8 cellular contexts compared by ENCODE assay signal in genomic region chr2:26846881-26847662, GRCh38. TPM values are rescaled to one million over a fixed set of nuclear protein-coding genes. Genes with fewer than 3 reads are reported as not detected.
A peak's percentile ranks its signal among the peaks of the same experiment; 100 is the strongest.
DNase-seq lines count a peak whose midpoint lies in the region; ATAC-seq and TF ChIP-seq lines count a peak whose summit lies in the region.

No MANE protein-coding gene starts in this region.

- no peaks in the 10 kb centered on the region for H3K9me3 ChIP-seq in testis
- no peaks in the 10 kb centered on the region for H3K9me3 ChIP-seq in thyroid gland

- H3K4me1 Mint-ChIP-seq in activated T-cell treated with anti-CD3 and anti-CD28 coated beads, Interleukin-2, amount 50 U/mL, for 4 hours (ENCODE audit: low read depth) = peaks cover 12% of the 10 kb centered on the region
- H3K4me1 Mint-ChIP-seq in activated B cell treated with CpG ODN at 0.5 μM for 24 hours = peaks cover 20% of the 10 kb centered on the region
- peaks cover 11 to 12% of the 10 kb centered on the region in 2 donors for H3K4me1 Mint-ChIP-seq in immature natural killer cell

- H3K27ac Mint-ChIP-seq in activated B cell treated with CpG ODN at 0.5 μM for 24 hours (no peak overlapping the region), immature natural killer cell (no peak overlapping the region)

- H3K36me3 ChIP-seq in testis (ENCODE audit: low read depth, missing control alignments) (no peaks in the 10 kb centered on the region), thyroid gland (no peaks in the 10 kb centered on the region)

- H3K4me1 ChIP-seq in testis = peaks cover 12% of the 10 kb centered on the region
- peaks cover 29 to 38% of the 10 kb centered on the region in 2 donors for H3K4me1 ChIP-seq in thyroid gland

- H3K27me3 Mint-ChIP-seq in activated T-cell treated with anti-CD3 and anti-CD28 coated beads, Interleukin-2, amount 50 U/mL, for 4 hours (ENCODE audit: low read depth) = peaks cover 56% of the 10 kb centered on the region
- H3K27me3 Mint-ChIP-seq in activated B cell treated with CpG ODN at 0.5 μM for 24 hours = peaks cover 51% of the 10 kb centered on the region
- H3K27me3 Mint-ChIP-seq in immature natural killer cell (ENCODE audit: low read depth in 3 of 3) = peaks cover 13 to 27% (median 23%) of the 10 kb centered on the region in 3 donors

- peak overlapping the region; percentile 56 for H3K4me3 Mint-ChIP-seq in activated T-cell treated with anti-CD3 and anti-CD28 coated beads, Interleukin-2, amount 50 U/mL, for 4 hours
- H3K4me3 Mint-ChIP-seq in activated B cell treated with CpG ODN at 0.5 μM for 24 hours = peak overlapping the region; percentile 77
- peak overlapping the region; percentile 12 to 66 (median 42) for H3K4me3 Mint-ChIP-seq in immature natural killer cell

- no peak for TF ChIP-seq POLR2A in testis (IDR thresholded peaks at IDR 0.05)
- TF ChIP-seq POLR2A in thyroid gland (IDR thresholded peaks at IDR 0.05) = no peak

- H3K27me3 ChIP-seq in testis (no peaks in the 10 kb centered on the region), thyroid gland (peaks cover 59% of the 10 kb centered on the region)

- no peak for DNase-seq in activated T-cell treated with anti-CD3 and anti-CD28 coated beads, Interleukin-2, amount 50 U/mL, for 4 hours
- DNase-seq in activated T-cell treated with anti-CD3 and anti-CD28 coated beads for 4 hours = no peak
- DNase-seq in activated B cell treated with CpG ODN at 0.5 μM for 24 hours = no peak
- DNase-seq in immature natural killer cell = no peak
- DNase-seq in testis = no peak
- no peak for DNase-seq in thyroid gland

- peak in 1 of 2 donors; percentile 4 for ATAC-seq in activated T-cell treated with anti-CD3 and anti-CD28 coated beads, Interleukin-2, amount 50 U/mL, for 4 hours
- ATAC-seq in activated B cell treated with CpG ODN at 0.5 μM for 24 hours (ENCODE audit: low read depth) (no peak), GM19324 (IDR thresholded peaks at IDR 0.05; ENCODE audit: low FRiP score, unreplicated experiment) (no peak), GM21528 (IDR thresholded peaks at IDR 0.05; ENCODE audit: low FRiP score, unreplicated experiment) (no peak)

- intact Hi-C loops in activated B cell treated with CpG ODN at 0.5 μM for 24 hours (cut with micrococcal nuclease) = loop anchor here (1.0 to 5.0 kb wide), 6 partner anchors 75 to 456 kb away; partner anchors contain the start of gene KHK
- intact Hi-C loops in testis (cut with DNase I; ENCODE audit: low total_unique reads) = loop anchor here (5.0 kb wide), 1 partner anchor 95 kb away; no protein-coding TSS in a partner anchor
- intact Hi-C loops in thyroid gland (cut with DNase I) = loop anchor here (5.0 kb wide), 1 partner anchor 95 kb away; no protein-coding TSS in a partner anchor

- peak overlapping the region; percentile 22 to 44 for H3K4me3 ChIP-seq in testis
- peak overlapping the region in 1 of 3 donors; percentile 10 for H3K4me3 ChIP-seq in thyroid gland (replicated peaks in 1 of 3)

- no peaks in the 10 kb centered on the region for H3K9me3 Mint-ChIP-seq in activated T-cell treated with anti-CD3 and anti-CD28 coated beads, Interleukin-2, amount 50 U/mL, for 4 hours
- H3K9me3 Mint-ChIP-seq in activated B cell treated with CpG ODN at 0.5 μM for 24 hours (no peaks in the 10 kb centered on the region), immature natural killer cell (no peaks in the 10 kb centered on the region)

- 7% methylated on average over 28 to 44 of the region's 44 CpGs for WGBS in testis, 2 donors
- WGBS in thyroid gland, 2 donors = 4 to 8% methylated on average over 26 to 33 of the region's 44 CpGs

- CTCF ChIA-PET in activated B cell treated with CpG ODN at 0.5 μM for 24 hours (lab: Charles Lee) = interaction anchor here (0.9 to 3.2 kb wide), 14 partner anchors 25 to 457 kb away, joined by 3 to 50 read pairs (median 6); no protein-coding TSS in a partner anchor

- no peaks in the 10 kb centered on the region for H3K36me3 Mint-ChIP-seq in activated T-cell treated with anti-CD3 and anti-CD28 coated beads, Interleukin-2, amount 50 U/mL, for 4 hours (ENCODE audit: insufficient read depth)
- H3K36me3 Mint-ChIP-seq in activated B cell treated with CpG ODN at 0.5 μM for 24 hours (ENCODE audit: low read depth) (no peaks in the 10 kb centered on the region), immature natural killer cell (no peaks in the 10 kb centered on the region)

- TF ChIP-seq CTCF in activated B cell treated with CpG ODN at 0.5 μM for 24 hours (IDR thresholded peaks at IDR 0.05) (no peak), testis (IDR thresholded peaks at IDR 0.05) (no peak), thyroid gland (IDR thresholded peaks at IDR 0.05) (no peak)

- H3K27ac ChIP-seq in testis (no peak overlapping the region), thyroid gland (no peak overlapping the region)

- POLR2A ChIA-PET in activated B cell treated with CpG ODN at 0.5 μM for 24 hours (lab: Charles Lee) = interaction anchor here (1.9 kb wide), 1 partner anchor 76 kb away, joined by 7 read pairs; no protein-coding TSS in a partner anchor

RNA-seq across cellular contexts. Expression of gene DPYSL5, which starts 0.9 kb away (rescaled TPM):
- not detected for total RNA-seq in activated T-cell treated with anti-CD3 and anti-CD28 coated beads, Interleukin-2, amount 50 U/mL, for 4 hours
- total RNA-seq in activated B cell treated with CpG ODN at 0.5 μM for 24 hours (not detected in 2 replicates), testis (1 to 10 TPM; 2.8 to 5.5 TPM), thyroid gland (not detected)
- polyA plus RNA-seq in immature natural killer cell (not detected), testis (ENCODE audit: insufficient read depth, low read depth, low replicate concordance) (22.3 TPM)
